8 cellular contexts compared by ENCODE assay signal in genomic region chr11:27472398-27473016, GRCh38. TPM values are rescaled to one million over a fixed set of nuclear protein-coding genes. Genes with fewer than 3 reads are reported as not detected.
DNase-seq lines count a peak whose midpoint lies in the region; ATAC-seq lines count a peak whose summit lies in the region.

A gene with protein sequence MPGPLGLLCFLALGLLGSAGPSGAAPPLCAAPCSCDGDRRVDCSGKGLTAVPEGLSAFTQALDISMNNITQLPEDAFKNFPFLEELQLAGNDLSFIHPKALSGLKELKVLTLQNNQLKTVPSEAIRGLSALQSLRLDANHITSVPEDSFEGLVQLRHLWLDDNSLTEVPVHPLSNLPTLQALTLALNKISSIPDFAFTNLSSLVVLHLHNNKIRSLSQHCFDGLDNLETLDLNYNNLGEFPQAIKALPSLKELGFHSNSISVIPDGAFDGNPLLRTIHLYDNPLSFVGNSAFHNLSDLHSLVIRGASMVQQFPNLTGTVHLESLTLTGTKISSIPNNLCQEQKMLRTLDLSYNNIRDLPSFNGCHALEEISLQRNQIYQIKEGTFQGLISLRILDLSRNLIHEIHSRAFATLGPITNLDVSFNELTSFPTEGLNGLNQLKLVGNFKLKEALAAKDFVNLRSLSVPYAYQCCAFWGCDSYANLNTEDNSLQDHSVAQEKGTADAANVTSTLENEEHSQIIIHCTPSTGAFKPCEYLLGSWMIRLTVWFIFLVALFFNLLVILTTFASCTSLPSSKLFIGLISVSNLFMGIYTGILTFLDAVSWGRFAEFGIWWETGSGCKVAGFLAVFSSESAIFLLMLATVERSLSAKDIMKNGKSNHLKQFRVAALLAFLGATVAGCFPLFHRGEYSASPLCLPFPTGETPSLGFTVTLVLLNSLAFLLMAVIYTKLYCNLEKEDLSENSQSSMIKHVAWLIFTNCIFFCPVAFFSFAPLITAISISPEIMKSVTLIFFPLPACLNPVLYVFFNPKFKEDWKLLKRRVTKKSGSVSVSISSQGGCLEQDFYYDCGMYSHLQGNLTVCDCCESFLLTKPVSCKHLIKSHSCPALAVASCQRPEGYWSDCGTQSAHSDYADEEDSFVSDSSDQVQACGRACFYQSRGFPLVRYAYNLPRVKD (minus strand): TSS chr11:27472790. CDS start chr11:27472302, 488 bp downstream.

- ATAC-seq in GM18870 (IDR thresholded peaks at IDR 0.05; ENCODE audit: unreplicated experiment) (peak; percentile 72), HG03139 (IDR thresholded peaks at IDR 0.05; ENCODE audit: unreplicated experiment) (peak; percentile 71)

- DNase-seq in A172 (ENCODE audit: low spot score) (peak; percentile 87), NCI-H345 (lab: John Stamatoyannopoulos, UW) (peak; percentile 96), cerebellar nuclear complex (lab: John Stamatoyannopoulos, UW) (peak; percentile 89 to 91), islet precursor cell (peak; percentile 99)
- peak; percentile 49 for DNase-seq in activated CD4-positive, CD25-positive, alpha-beta regulatory T cell treated with anti-CD3 and anti-CD28 coated beads, Interleukin-2, amount 50 U/mL, for 72 hours
- peak; percentile 43 to 51 for DNase-seq in stimulated activated CD4-positive, alpha-beta T cell treated with anti-CD3 and anti-CD28 coated beads, Interleukin-12 subunit alpha, Interleukin-12 subunit beta, amount 100 ng/mL, for 24 hours (ENCODE audit: low read depth in 2 of 2)

RNA-seq across cellular contexts. Expression of the gene that starts here (rescaled TPM):
- total RNA-seq in A172 (2014; rRNA removed; shearing (Covaris generic)), result 10.0 and 10.1 TPM in 2 replicates

Comparison
In these comparisons a context has a peak if more than half of its experiments do, and no peak if none do; other contexts are left out.
1. Peak in every context shown above with its lines: DNase-seq and ATAC-seq.
2. DNase-seq: peak in every context shown above with its lines; median percentile 99 in islet precursor cell; 96 in NCI-H345; 90 in cerebellar nuclear complex; 87 in A172; 49 in activated CD4-positive, CD25-positive, alpha-beta regulatory T cell treated with anti-CD3 and anti-CD28 coated beads, Interleukin-2, amount 50 U/mL, for 72 hours; 47 in stimulated activated CD4-positive, alpha-beta T cell treated with anti-CD3 and anti-CD28 coated beads, Interleukin-12 subunit alpha, Interleukin-12 subunit beta, amount 100 ng/mL, for 24 hours.